1 cellular context compared by ENCODE assay signal in genomic region chr10:63699785-63700184, GRCh38.
TF ChIP-seq lines count a peak whose summit lies in the region.

No MANE protein-coding gene starts in this region.

TF ChIP-seq in IMR-90, 13 proteins besides CTCF, POLR2A, EP300 and RAD21 (continued from another document):
- TF ChIP-seq MXI1 (IDR thresholded peaks at IDR 0.05; ENCODE audit: borderline replicate concordance, low read depth, low read length) = no peak
- TF ChIP-seq RFX5 (IDR thresholded peaks at IDR 0.05; ENCODE audit: low read depth, low read length) = no peak
- no peak for TF ChIP-seq CEBPB (IDR thresholded peaks at IDR 0.05; ENCODE audit: low read depth, low read length)
